1 cellular context compared by ENCODE assay signal in the genomic region with DNA sequence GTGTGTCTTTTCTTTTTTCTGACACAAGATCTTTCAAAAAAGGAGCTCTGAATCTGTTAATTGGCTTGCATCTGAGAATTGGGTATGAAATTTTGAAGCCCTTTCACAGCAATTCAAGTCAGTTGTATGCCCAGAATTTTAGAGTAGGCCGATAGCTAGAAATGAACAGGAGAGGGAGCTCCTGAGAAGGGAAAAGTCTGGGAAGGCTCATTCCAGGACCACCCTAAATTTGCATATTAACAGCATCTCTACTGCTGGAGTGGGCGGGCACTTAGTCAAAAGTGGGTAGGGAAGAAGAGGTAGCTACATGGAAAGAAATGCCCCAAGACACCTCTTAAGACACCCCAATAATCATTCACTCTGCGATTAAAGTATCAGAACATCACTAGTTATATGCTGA.
TF ChIP-seq lines count a peak whose summit lies in the region.

No MANE protein-coding gene starts in this region.

TF ChIP-seq in HCT116, 20 proteins besides CTCF, POLR2A, EP300 and RAD21 (continued from another document):
- TF ChIP-seq, protein P1, sequence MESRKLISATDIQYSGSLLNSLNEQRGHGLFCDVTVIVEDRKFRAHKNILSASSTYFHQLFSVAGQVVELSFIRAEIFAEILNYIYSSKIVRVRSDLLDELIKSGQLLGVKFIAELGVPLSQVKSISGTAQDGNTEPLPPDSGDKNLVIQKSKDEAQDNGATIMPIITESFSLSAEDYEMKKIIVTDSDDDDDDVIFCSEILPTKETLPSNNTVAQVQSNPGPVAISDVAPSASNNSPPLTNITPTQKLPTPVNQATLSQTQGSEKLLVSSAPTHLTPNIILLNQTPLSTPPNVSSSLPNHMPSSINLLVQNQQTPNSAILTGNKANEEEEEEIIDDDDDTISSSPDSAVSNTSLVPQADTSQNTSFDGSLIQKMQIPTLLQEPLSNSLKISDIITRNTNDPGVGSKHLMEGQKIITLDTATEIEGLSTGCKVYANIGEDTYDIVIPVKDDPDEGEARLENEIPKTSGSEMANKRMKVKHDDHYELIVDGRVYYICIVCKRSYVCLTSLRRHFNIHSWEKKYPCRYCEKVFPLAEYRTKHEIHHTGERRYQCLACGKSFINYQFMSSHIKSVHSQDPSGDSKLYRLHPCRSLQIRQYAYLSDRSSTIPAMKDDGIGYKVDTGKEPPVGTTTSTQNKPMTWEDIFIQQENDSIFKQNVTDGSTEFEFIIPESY (IDR thresholded peaks at IDR 0.05; ENCODE audit: extremely low read depth, insufficient replicate concordance, low read length), result no peak
- TF ChIP-seq ZFX (IDR thresholded peaks at IDR 0.05) (no peak), EZH2 (IDR thresholded peaks at IDR 0.05) (no peak), YY1 (IDR thresholded peaks at IDR 0.05; ENCODE audit: extremely low read depth, insufficient replicate concordance, low read depth, low read length) (no peak), EZH2phosphoT487 (IDR thresholded peaks at IDR 0.05; ENCODE audit: borderline replicate concordance) (no peak), CEBPB (IDR thresholded peaks at IDR 0.05; ENCODE audit: low read depth) (no peak), POLR2AphosphoS5 (IDR thresholded peaks at IDR 0.05; ENCODE audit: low read depth, low read length) (no peak), ELF1 (IDR thresholded peaks at IDR 0.05; ENCODE audit: borderline replicate concordance, low read depth) (no peak), ZNF274 (IDR thresholded peaks at IDR 0.05; ENCODE audit: low read depth, low read length) (no peak)
- TF ChIP-seq, protein P2, sequence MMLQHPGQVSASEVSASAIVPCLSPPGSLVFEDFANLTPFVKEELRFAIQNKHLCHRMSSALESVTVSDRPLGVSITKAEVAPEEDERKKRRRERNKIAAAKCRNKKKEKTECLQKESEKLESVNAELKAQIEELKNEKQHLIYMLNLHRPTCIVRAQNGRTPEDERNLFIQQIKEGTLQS (IDR thresholded peaks at IDR 0.05), result no peak
- TF ChIP-seq, protein P3, sequence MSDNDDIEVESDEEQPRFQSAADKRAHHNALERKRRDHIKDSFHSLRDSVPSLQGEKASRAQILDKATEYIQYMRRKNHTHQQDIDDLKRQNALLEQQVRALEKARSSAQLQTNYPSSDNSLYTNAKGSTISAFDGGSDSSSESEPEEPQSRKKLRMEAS (IDR thresholded peaks at IDR 0.05), result no peak
